In the genomic region with DNA sequence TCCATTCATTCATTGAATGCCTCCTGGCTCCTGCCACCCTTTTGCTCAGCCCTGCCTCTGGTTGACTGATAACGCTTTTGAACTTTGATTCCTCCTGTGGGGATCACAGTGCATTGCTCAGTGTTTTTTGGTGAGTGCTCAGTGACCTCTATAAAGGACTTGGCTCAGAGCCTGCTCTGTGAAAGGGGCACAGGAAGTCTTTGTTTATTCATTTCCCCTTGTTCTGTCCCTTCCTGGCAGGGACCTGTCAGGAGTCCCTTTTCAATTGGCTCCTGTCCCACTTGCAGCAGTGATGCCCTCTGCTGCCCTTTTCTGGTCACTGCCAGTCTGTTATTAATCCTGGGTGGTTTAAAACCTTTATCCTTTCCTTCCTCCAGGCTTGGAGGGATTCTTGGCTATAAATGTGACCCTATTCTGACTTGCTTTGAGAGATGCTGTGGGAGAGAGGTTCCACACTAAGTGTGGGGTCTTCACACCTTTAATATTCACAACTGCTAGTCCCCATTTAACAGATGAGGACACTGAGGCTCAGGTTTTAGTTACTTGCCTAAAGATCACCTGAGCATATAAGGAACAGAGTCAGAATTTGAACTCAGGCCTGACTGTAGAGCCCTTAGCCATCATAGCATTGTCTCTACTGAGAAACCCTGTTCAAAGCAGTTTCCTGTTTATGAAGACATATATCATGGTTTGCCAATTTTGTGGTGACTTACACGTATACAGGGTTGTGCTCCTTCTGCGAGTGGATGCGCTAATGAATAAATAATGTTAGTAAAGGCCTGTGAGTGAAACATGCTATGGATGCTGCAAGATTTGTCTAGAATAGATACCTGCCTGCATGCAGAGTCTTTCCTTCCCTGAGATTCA, we compare ENCODE assay signal across 1 cellular context.
TF ChIP-seq lines count a peak whose summit lies in the region.

No MANE protein-coding gene starts in this region.

TF ChIP-seq in K562, 482 proteins besides CTCF, POLR2A, EP300 and RAD21 (continued from another document and continues in another):
- TF ChIP-seq CHD7 (IDR thresholded peaks at IDR 0.05; ENCODE audit: low read depth, low read length) (no peak), HCFC1 (IDR thresholded peaks at IDR 0.05; ENCODE audit: low read depth, low read length) (no peak), NFIC (IDR thresholded peaks at IDR 0.05) (peak; percentile 97), NR4A1 (CRISPR knock-in tag; IDR thresholded peaks at IDR 0.05) (no peak), NR4A1 (tag; IDR thresholded peaks at IDR 0.05) (no peak), ZNF395 (CRISPR knock-in tag; IDR thresholded peaks at IDR 0.05) (no peak), PURB (CRISPR knock-in tag; IDR thresholded peaks at IDR 0.05; ENCODE audit: low read depth) (no peak), GABPB2 (CRISPR knock-in tag; conservative IDR thresholded peaks at IDR 0.05) (no peak), MBD2 (IDR thresholded peaks at IDR 0.05; ENCODE audit: borderline replicate concordance, low read depth) (no peak), ZFPM2 (CRISPR knock-in tag; IDR thresholded peaks at IDR 0.05) (no peak), MCM7 (IDR thresholded peaks at IDR 0.05) (no peak), SOX6 (IDR thresholded peaks at IDR 0.05) (peak; percentile 38; the same call in 1 of the 2 replicates), CCNT2 (IDR thresholded peaks at IDR 0.05; ENCODE audit: borderline replicate concordance, extremely low read depth, insufficient read length, low read depth, low read length) (no peak), BMI1 (IDR thresholded peaks at IDR 0.05; ENCODE audit: low read length) (no peak), ZNF253 (CRISPR knock-in tag; conservative IDR thresholded peaks at IDR 0.05) (no peak), FOXJ3 (CRISPR knock-in tag; IDR thresholded peaks at IDR 0.05) (no peak), NR2C1 (IDR thresholded peaks at IDR 0.05) (no peak), NR2C1 (tag; IDR thresholded peaks at IDR 0.05) (no peak), DDX20 (tag; IDR thresholded peaks at IDR 0.05; ENCODE audit: low read depth) (no peak), ZNF79 (CRISPR knock-in tag; IDR thresholded peaks at IDR 0.05; ENCODE audit: low read depth) (no peak), FOXK1 (CRISPR knock-in tag; IDR thresholded peaks at IDR 0.05; ENCODE audit: borderline replicate concordance) (no peak), ELF1 (tag; IDR thresholded peaks at IDR 0.05) (0 out of 2 replicates have a peak, but pooled peaks have one; percentile 21), SAP30 (IDR thresholded peaks at IDR 0.05; ENCODE audit: borderline replicate concordance, insufficient read depth, low read depth, low read length, poor library complexity, severe bottlenecking) (no peak), BDP1 (IDR thresholded peaks at IDR 0.05; ENCODE audit: insufficient read depth, insufficient read length) (no peak), MXI1 (IDR thresholded peaks at IDR 0.05; ENCODE audit: low read depth, low read length) (no peak), SREBF1 (IDR thresholded peaks at IDR 0.05; ENCODE audit: borderline replicate concordance, low read depth, low read length) (no peak), SP1 (CRISPR knock-in tag; IDR thresholded peaks at IDR 0.05) (no peak), NCOA6 (IDR thresholded peaks at IDR 0.05) (no peak), SMARCA5 (IDR thresholded peaks at IDR 0.05) (0 out of 2 replicates have a peak, but pooled peaks have one; percentile 41), ZNF57 (CRISPR knock-in tag; IDR thresholded peaks at IDR 0.05) (no peak), CC2D1A (IDR thresholded peaks at IDR 0.05) (peak; percentile 70), OTX1 (CRISPR knock-in tag; IDR thresholded peaks at IDR 0.05) (no peak), TAL1 (IDR thresholded peaks at IDR 0.05) (no peak), RB1 (IDR thresholded peaks at IDR 0.05; ENCODE audit: low read depth) (0 out of 2 replicates have a peak, but pooled peaks have one; percentile 19), ETV5 (CRISPR knock-in tag; IDR thresholded peaks at IDR 0.05; ENCODE audit: low read depth) (no peak), SLC30A9 (CRISPR knock-in tag; IDR thresholded peaks at IDR 0.05) (no peak), CREM (IDR thresholded peaks at IDR 0.05; ENCODE audit: low read depth) (peak; percentile 17; the same call in 1 of the 2 replicates), NR1H2 (CRISPR knock-in tag; IDR thresholded peaks at IDR 0.05) (no peak), COPS2 (conservative IDR thresholded peaks at IDR 0.05) (no peak), ZC3H8 (IDR thresholded peaks at IDR 0.05) (no peak), DPF2 (IDR thresholded peaks at IDR 0.05) (0 out of 2 replicates have a peak, but pooled peaks have one; percentile 32), ZBTB34 (CRISPR knock-in tag; IDR thresholded peaks at IDR 0.05) (no peak), ZBTB12 (CRISPR knock-in tag; IDR thresholded peaks at IDR 0.05) (no peak), MAFF (IDR thresholded peaks at IDR 0.05; ENCODE audit: low read length) (no peak), SNAPC5 (CRISPR knock-in tag; IDR thresholded peaks at IDR 0.05) (no peak), NFIX (CRISPR knock-in tag; IDR thresholded peaks at IDR 0.05; ENCODE audit: low read depth) (peak; percentile 36; the same call in 1 of the 2 replicates)
- TF ChIP-seq, protein P1, sequence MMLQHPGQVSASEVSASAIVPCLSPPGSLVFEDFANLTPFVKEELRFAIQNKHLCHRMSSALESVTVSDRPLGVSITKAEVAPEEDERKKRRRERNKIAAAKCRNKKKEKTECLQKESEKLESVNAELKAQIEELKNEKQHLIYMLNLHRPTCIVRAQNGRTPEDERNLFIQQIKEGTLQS (IDR thresholded peaks at IDR 0.05), result no peak
- TF ChIP-seq, protein P1 (CRISPR knock-in tag; conservative IDR thresholded peaks at IDR 0.05), result no peak
- TF ChIP-seq, protein P2, sequence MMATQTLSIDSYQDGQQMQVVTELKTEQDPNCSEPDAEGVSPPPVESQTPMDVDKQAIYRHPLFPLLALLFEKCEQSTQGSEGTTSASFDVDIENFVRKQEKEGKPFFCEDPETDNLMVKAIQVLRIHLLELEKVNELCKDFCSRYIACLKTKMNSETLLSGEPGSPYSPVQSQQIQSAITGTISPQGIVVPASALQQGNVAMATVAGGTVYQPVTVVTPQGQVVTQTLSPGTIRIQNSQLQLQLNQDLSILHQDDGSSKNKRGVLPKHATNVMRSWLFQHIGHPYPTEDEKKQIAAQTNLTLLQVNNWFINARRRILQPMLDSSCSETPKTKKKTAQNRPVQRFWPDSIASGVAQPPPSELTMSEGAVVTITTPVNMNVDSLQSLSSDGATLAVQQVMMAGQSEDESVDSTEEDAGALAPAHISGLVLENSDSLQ (IDR thresholded peaks at IDR 0.05), result peak; percentile 53
